In the genomic region with DNA sequence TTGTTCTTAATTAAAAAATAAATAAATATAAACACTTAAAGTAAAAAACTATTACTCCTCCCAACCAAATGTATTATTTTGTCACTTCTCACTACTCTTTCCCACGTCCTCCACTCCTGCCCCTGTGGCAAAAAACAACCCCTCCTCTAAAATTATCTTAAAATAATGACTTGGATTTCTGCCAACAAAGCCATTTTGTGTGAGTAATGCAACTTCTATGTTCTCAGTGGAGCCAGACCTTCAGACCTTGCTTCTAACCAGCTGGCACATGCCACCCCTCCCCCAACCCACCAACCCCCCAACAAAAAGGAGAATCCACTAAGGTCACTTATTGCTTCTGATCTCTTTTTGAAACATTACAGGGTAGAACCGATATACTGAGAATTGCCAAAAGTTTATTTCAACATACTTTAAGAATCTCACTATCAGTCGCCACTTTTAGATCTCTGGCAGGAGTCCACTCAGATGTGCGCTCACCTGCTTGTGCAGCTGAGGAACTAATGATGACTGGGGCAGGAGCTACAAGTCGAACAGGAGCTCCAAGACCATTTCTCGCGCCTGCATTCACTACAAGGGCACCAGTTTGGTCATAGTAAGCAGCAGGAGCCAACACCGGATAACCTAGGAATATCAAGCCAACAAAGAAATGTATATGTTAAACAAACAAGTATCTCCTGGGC, we compare ENCODE assay signal across 10 cellular contexts. TPM values are rescaled to one million over a fixed set of nuclear protein-coding genes. Genes with fewer than 3 reads are reported as not detected.
DNase-seq lines count a peak whose midpoint lies in the region; ATAC-seq, FAIRE-seq and TF ChIP-seq lines count a peak whose summit lies in the region.
"Had no signal": no experiment of that assay in that cellular context is flagged by ENCODE, and none has a peak within 500 bp of the region (broad histone marks: within the 10 kb centered on the region; RNA-seq: fewer than 3 reads in every experiment).

No MANE protein-coding gene starts in this region.

- H3K4me3 Mint-ChIP-seq in brain = peak overlapping the region in 2 of 5 experiments; percentile 18 to 34
- H3K4me3 Mint-ChIP-seq: IgD-negative memory B cell had no signal

- FAIRE-seq in D721Med (lab: Jason Lieb, UNC) = no peak

- no peaks in the 10 kb centered on the region for H3K27me3 Mint-ChIP-seq in brain
- H3K27me3 Mint-ChIP-seq: IgD-negative memory B cell had no signal

- H3K9me3 Mint-ChIP-seq in brain = no peaks in the 10 kb centered on the region
- H3K9me3 Mint-ChIP-seq: IgD-negative memory B cell had no signal

- H3K9me3 ChIP-seq in prostate gland = no peaks in the 10 kb centered on the region
- H3K9me3 ChIP-seq: transverse colon had no signal

- ATAC-seq in GM19397 (IDR thresholded peaks at IDR 0.05; ENCODE audit: unreplicated experiment) = no peak
- ATAC-seq in HG03342 (IDR thresholded peaks at IDR 0.05; ENCODE audit: unreplicated experiment) = no peak

- WGBS in prostate gland = 66% methylated on average over 8 of the region's 8 CpGs

- no peak overlapping the region for H3K27ac ChIP-seq in prostate gland

- H3K4me1 ChIP-seq in prostate gland (replicated peaks) = no peaks in the 10 kb centered on the region

- no peak for TF ChIP-seq POLR2A in prostate gland (IDR thresholded peaks at IDR 0.05)

- H3K36me3 Mint-ChIP-seq in brain = peaks cover 93% of the 10 kb centered on the region

- H3K36me3 ChIP-seq in prostate gland = peaks cover 0 to 6% of the 10 kb centered on the region in 2 donors

- intact Hi-C loops in prostate gland (cut with DNase I) = no loop called here

- DNase-seq in DMS153 (lab: John Stamatoyannopoulos, UW) = peak; percentile 20
- DNase-seq in NCI-H1436 treated with DMSO at 0.1 percent for 48 hours (lab: John Stamatoyannopoulos, UW) = peak; percentile 75
- peak; percentile 83 for DNase-seq in myocyte (ENCODE audit: low read depth)
- no peak for DNase-seq in D721Med (ENCODE audit: insufficient read length, low spot score)
- no peak for DNase-seq in prostate gland (ENCODE audit: low spot score)
- DNase-seq: transverse colon had no signal

- TF ChIP-seq CTCF in brain (conservative IDR thresholded peaks at IDR 0.05) (no peak), D721Med (IDR thresholded peaks at IDR 0.05; ENCODE audit: insufficient read depth, missing control alignments) (no peak), prostate gland (IDR thresholded peaks at IDR 0.05) (no peak)

- no peaks in the 10 kb centered on the region for H3K27me3 ChIP-seq in prostate gland (replicated peaks; ENCODE audit: insufficient read depth)
- H3K27me3 ChIP-seq: transverse colon had no signal

- H3K27ac Mint-ChIP-seq in brain = peak overlapping the region in 4 of 5 experiments; percentile 63 to 94 (median 81)

- H3K4me3 ChIP-seq in prostate gland = no peak overlapping the region
- H3K4me3 ChIP-seq: transverse colon had no signal

- peaks cover 62% of the 10 kb centered on the region for H3K4me1 Mint-ChIP-seq in brain

RNA-seq across cellular contexts. Expression of a gene that starts 58.3 kb away (rescaled TPM):
- 117 TPM for polyA plus RNA-seq in brain (ENCODE audit: insufficient read depth, low read depth, low replicate concordance)
- total RNA-seq in myocyte (15.7 and 17.6 TPM in 2 replicates), prostate gland (10 to 100 TPM; 25.5 to 39.6 TPM)
- 51.4 TPM for polyA plus RNA-seq in myocyte (2012)
- polyA plus RNA-seq: IgD-negative memory B cell had no signal

Comparison
In these comparisons a context has a peak if more than half of its experiments do, and no peak if none do; other contexts are left out.
1. DNase-seq: peak in DMS153 (single experiment), NCI-H1436 treated with DMSO at 0.1 percent for 48 hours (single experiment) and myocyte (single experiment); none in D721Med (single experiment) and prostate gland (single experiment).